8 cellular contexts compared by ENCODE assay signal in the genomic region with DNA sequence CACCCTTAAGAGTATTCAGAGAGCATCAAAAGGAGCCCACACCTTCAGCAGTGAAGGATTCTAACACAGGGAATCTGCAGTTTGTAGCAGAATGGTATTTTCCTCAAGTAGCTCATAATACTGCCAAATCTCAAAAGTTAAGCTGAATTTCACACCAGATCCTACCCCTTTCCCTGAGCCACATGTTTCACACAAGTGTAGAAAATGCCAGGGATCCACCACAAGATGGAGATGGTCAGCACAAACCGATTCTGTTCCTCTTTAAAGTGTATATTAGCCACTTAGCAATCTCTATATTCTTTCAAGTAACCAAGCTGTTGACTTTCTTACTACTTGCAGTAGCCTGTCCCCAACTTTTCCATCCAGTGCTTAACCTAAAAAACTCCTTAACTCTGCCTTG. TPM values are rescaled to one million over a fixed set of nuclear protein-coding genes. Genes with fewer than 3 reads are reported as not detected.
A peak's percentile ranks its signal among the peaks of the same experiment; 100 is the strongest.
DNase-seq lines count a peak whose midpoint lies in the region; ATAC-seq and TF ChIP-seq lines count a peak whose summit lies in the region.

No MANE protein-coding gene starts in this region.

- intact Hi-C loops in activated CD4-positive, alpha-beta T cell treated with anti-CD3 and anti-CD28 coated beads, Interleukin-2, amount 10 ng/mL, durations not matched to agents 24 days and 14 days (cut with micrococcal nuclease), result no loop called here
- intact Hi-C loops in dorsolateral prefrontal cortex (cut with DNase I), result loop anchor here (2.0 to 5.0 kb wide), 2 partner anchors 23 to 42 kb away; no protein-coding TSS in a partner anchor

- 50% methylated on average over 1 of the region's 1 CpG for WGBS in smooth muscle cell (ENCODE audit: low lambda C conversion rate)

- DNase-seq in activated CD4-positive, alpha-beta T cell treated with anti-CD3 and anti-CD28 coated beads, Interleukin-2, amount 10 ng/mL, durations not matched to agents 24 days and 14 days, result no peak
- DNase-seq in activated CD4-positive, alpha-beta T cell treated with anti-CD3 and anti-CD28 coated beads, Interleukin-2, amount 50 U/mL, for 1 hour, result no peak
- DNase-seq in NCI-H82 treated with DMSO at 0.1 percent for 48 hours (lab: John Stamatoyannopoulos, UW; ENCODE audit: unreplicated experiment) (peak; percentile 33), dorsolateral prefrontal cortex (peak in 1 of 10 donors; percentile 47), smooth muscle cell (lab: John Stamatoyannopoulos, UW; ENCODE audit: unreplicated experiment) (no peak), NCI-H1105 (lab: John Stamatoyannopoulos, UW) (no peak)
- DNase-seq in stimulated activated CD4-positive, alpha-beta T cell treated with anti-CD3 and anti-CD28 coated beads, Interleukin-2, amount 100 ng/mL, for 48 hours, result no peak

- H3K36me3 ChIP-seq in smooth muscle cell (ENCODE audit: low read depth), result peaks cover 11% of the 10 kb centered on the region

- no peak overlapping the region for H3K4me3 Mint-ChIP-seq in activated CD4-positive, alpha-beta T cell treated with anti-CD3 and anti-CD28 coated beads, Interleukin-2, amount 10 ng/mL, durations not matched to agents 24 days and 14 days

- H3K4me1 ChIP-seq in smooth muscle cell (ENCODE audit: low read depth), result no peaks in the 10 kb centered on the region

- no peaks in the 10 kb centered on the region for H3K79me2 ChIP-seq in smooth muscle cell (ENCODE audit: low read depth)

- peaks cover 3% of the 10 kb centered on the region for H4K20me1 ChIP-seq in smooth muscle cell (ENCODE audit: low read depth)

- peaks cover 52% of the 10 kb centered on the region for H3K36me3 Mint-ChIP-seq in activated CD4-positive, alpha-beta T cell treated with anti-CD3 and anti-CD28 coated beads, Interleukin-2, amount 10 ng/mL, durations not matched to agents 24 days and 14 days (ENCODE audit: low read depth)

- no peaks in the 10 kb centered on the region for H3K9me3 ChIP-seq in smooth muscle cell (replicated peaks; ENCODE audit: low read depth)

- H3K9ac ChIP-seq in smooth muscle cell (ENCODE audit: low read depth), result no peak overlapping the region

- H3K27me3 ChIP-seq in dorsolateral prefrontal cortex (no peaks in the 10 kb centered on the region), smooth muscle cell (ENCODE audit: low read depth) (no peaks in the 10 kb centered on the region)

- peak overlapping the region; percentile 4 for H3K27ac Mint-ChIP-seq in activated CD4-positive, alpha-beta T cell treated with anti-CD3 and anti-CD28 coated beads, Interleukin-2, amount 10 ng/mL, durations not matched to agents 24 days and 14 days

- H3F3A ChIP-seq in smooth muscle cell (ENCODE audit: low read depth), result no peaks in the 10 kb centered on the region

- no peak overlapping the region for H2AFZ ChIP-seq in smooth muscle cell (ENCODE audit: low read depth)

- no peaks in the 10 kb centered on the region for H3K9me3 Mint-ChIP-seq in activated CD4-positive, alpha-beta T cell treated with anti-CD3 and anti-CD28 coated beads, Interleukin-2, amount 10 ng/mL, durations not matched to agents 24 days and 14 days

- no peak overlapping the region for H3K4me3 ChIP-seq in dorsolateral prefrontal cortex
- no peak overlapping the region for H3K4me3 ChIP-seq in smooth muscle cell

- TF ChIP-seq CTCF in dorsolateral prefrontal cortex (IDR thresholded peaks at IDR 0.05 in 54 of 56, conservative IDR thresholded peaks at IDR 0.05 in 2 of 56; ENCODE audit: low read depth in 1 of 56, partially characterized antibody in 56 of 56) (peak in 51 of 56 donors; percentile 21 to 58 (median 45)), smooth muscle cell (IDR thresholded peaks at IDR 0.05; ENCODE audit: borderline replicate concordance, insufficient read depth, poor library complexity, severe bottlenecking) (peak; percentile 33)

- no peaks in the 10 kb centered on the region for H3K27me3 Mint-ChIP-seq in activated CD4-positive, alpha-beta T cell treated with anti-CD3 and anti-CD28 coated beads, Interleukin-2, amount 10 ng/mL, durations not matched to agents 24 days and 14 days

- H3K4me1 Mint-ChIP-seq in activated CD4-positive, alpha-beta T cell treated with anti-CD3 and anti-CD28 coated beads, Interleukin-2, amount 10 ng/mL, durations not matched to agents 24 days and 14 days, result peaks cover 13% of the 10 kb centered on the region

- H3K27ac ChIP-seq in dorsolateral prefrontal cortex (no peak overlapping the region), smooth muscle cell (ENCODE audit: low read depth) (no peak overlapping the region)

- ATAC-seq in GM19395 (IDR thresholded peaks at IDR 0.05; ENCODE audit: unreplicated experiment), result no peak

- H3K4me2 ChIP-seq in smooth muscle cell, result no peak overlapping the region

RNA-seq across cellular contexts. Expression of gene GINS2, which starts 13.2 kb away (rescaled TPM):
- total RNA-seq in activated CD4-positive, alpha-beta T cell treated with anti-CD3 and anti-CD28 coated beads, Interleukin-2, amount 10 ng/mL, durations not matched to agents 24 days and 14 days, result 87.4 and 93.0 TPM in 2 replicates
- 1 to 10 TPM in 113 of 120 experiments, under 1 TPM in 7; 0.61 to 8.5 (median 2.2) TPM for total RNA-seq in dorsolateral prefrontal cortex
- total RNA-seq in smooth muscle cell, result 5.3 and 6.7 TPM in 2 replicates
- 6.8 and 10.4 TPM in 2 replicates for polyA plus RNA-seq in smooth muscle cell
